ENCODE assay signal across 8 cellular contexts in the genomic region with DNA sequence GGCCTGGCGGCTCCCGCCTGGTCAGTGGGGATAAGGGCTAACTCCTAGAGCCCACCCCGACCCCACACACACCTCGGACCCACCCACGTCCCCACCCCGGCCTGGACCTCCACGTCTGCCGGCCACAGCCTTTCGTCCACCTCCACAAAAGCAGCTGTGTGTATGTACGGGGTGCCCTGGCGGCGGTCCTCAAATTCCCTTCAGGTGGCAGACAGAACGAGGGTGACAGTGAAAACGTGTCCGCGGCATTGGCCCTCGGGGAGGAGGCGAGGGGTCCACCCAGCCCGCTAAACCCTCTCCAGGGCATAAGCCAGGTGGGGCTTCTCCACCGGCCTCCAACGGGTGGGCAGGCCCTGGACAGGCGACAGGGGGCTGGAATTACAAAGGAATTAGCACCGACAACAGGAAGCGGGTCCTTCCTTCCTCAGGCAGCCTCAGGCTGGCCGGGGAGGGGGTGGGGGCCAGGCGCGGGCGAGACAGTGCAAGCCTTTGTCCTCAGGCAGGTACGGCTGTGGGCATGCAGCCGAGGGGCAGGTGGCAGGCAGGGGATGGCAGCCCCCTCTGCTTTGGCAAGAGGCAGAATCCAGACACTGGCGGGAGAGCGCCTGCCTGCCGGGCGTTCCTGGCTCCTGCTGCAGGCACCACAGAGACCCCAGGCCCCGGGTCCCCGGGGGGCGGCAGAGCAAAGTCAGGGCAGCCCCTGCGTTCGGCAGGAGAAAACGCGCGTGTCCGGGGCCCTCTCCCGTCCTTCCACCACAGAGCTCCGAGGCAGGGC. TPM values are rescaled to one million over a fixed set of nuclear protein-coding genes. Genes with fewer than 3 reads are reported as not detected.
A peak's percentile ranks its signal among the peaks of the same experiment; 100 is the strongest.
DNase-seq lines count a peak whose midpoint lies in the region; ATAC-seq, FAIRE-seq and TF ChIP-seq lines count a peak whose summit lies in the region.

No MANE protein-coding gene starts in this region.

- H3K36me3 ChIP-seq in SK-N-SH (replicated peaks in 1 of 2; ENCODE audit: control insufficient read depth in 1 of 2, insufficient read depth in 2 of 2, low read length in 1 of 2), result no peaks in the 10 kb centered on the region
- H3K36me3 ChIP-seq in SJCRH30, result no peaks in the 10 kb centered on the region
- no peaks in the 10 kb centered on the region for H3K36me3 ChIP-seq in HepG2 (replicated peaks in 1 of 2; ENCODE audit: control insufficient read depth in 1 of 2, insufficient read depth in 2 of 2, low read length in 2 of 2)
- no peaks in the 10 kb centered on the region for H3K36me3 ChIP-seq in tibial nerve
- H3K36me3 ChIP-seq in smooth muscle cell (ENCODE audit: low read depth), result no peaks in the 10 kb centered on the region

- no peaks in the 10 kb centered on the region for H4K20me1 ChIP-seq in SK-N-SH (ENCODE audit: insufficient read depth)
- H4K20me1 ChIP-seq in HepG2 (ENCODE audit: insufficient read depth, low read length), result no peaks in the 10 kb centered on the region
- no peaks in the 10 kb centered on the region for H4K20me1 ChIP-seq in smooth muscle cell (ENCODE audit: low read depth)

- 74% methylated on average over 6 of the region's 45 CpGs for WGBS in SK-N-SH (ENCODE audit: low lambda C conversion rate)
- WGBS in HepG2 (ENCODE audit: low lambda C conversion rate), result 72% methylated on average over 19 of the region's 45 CpGs
- 46 to 60% methylated on average over 24 to 43 of the region's 45 CpGs for WGBS in tibial nerve, 2 donors
- 60% methylated on average over 41 of the region's 45 CpGs for WGBS in smooth muscle cell (ENCODE audit: low lambda C conversion rate)

- H3K79me2 ChIP-seq in SK-N-SH (ENCODE audit: insufficient read depth), result no peaks in the 10 kb centered on the region
- H3K79me2 ChIP-seq in HepG2 (ENCODE audit: insufficient read depth, low read length), result no peaks in the 10 kb centered on the region
- no peaks in the 10 kb centered on the region for H3K79me2 ChIP-seq in smooth muscle cell (ENCODE audit: low read depth)

- no peak overlapping the region; a peak in 1 of 4 replicates for H3K4me3 ChIP-seq in SK-N-SH (ENCODE audit: low read depth in 2 of 2, low read length in 1 of 2)
- H3K4me3 ChIP-seq in SJCRH30, result peak overlapping the region; percentile 33
- H3K4me3 ChIP-seq in HepG2 (replicated peaks in 1 of 3; ENCODE audit: insufficient read depth in 1 of 3, low read depth in 2 of 3, low read length in 3 of 3), result no peak overlapping the region
- no peak overlapping the region for H3K4me3 ChIP-seq in tibial nerve
- no peak overlapping the region for H3K4me3 ChIP-seq in smooth muscle cell

- H3K9me2 ChIP-seq in SK-N-SH, result no peaks in the 10 kb centered on the region

- no peak for TF ChIP-seq CTCF in SK-N-SH (IDR thresholded peaks at IDR 0.05)
- no peak for TF ChIP-seq CTCF in HepG2 (CRISPR knock-in tag; IDR thresholded peaks at IDR 0.05)
- no peak for TF ChIP-seq CTCF in tibial nerve (IDR thresholded peaks at IDR 0.05)
- TF ChIP-seq CTCF in smooth muscle cell (IDR thresholded peaks at IDR 0.05; ENCODE audit: borderline replicate concordance, insufficient read depth, poor library complexity, severe bottlenecking), result no peak

- H3K27me3 ChIP-seq in SK-N-SH (ENCODE audit: insufficient read depth), result no peaks in the 10 kb centered on the region
- H3K27me3 ChIP-seq in SJCRH30, result no peaks in the 10 kb centered on the region
- peaks cover 6 to 8% of the 10 kb centered on the region in 2 experiments; a peak in 3 of 5 replicates for H3K27me3 ChIP-seq in HepG2 (ENCODE audit: control insufficient read depth in 1 of 2, insufficient read depth in 2 of 2, low read length in 2 of 2)
- no peaks in the 10 kb centered on the region for H3K27me3 ChIP-seq in tibial nerve
- H3K27me3 ChIP-seq in smooth muscle cell (ENCODE audit: low read depth), result no peaks in the 10 kb centered on the region

- H3K4me2 ChIP-seq in SK-N-SH (no peak overlapping the region), HepG2 (ENCODE audit: low read depth, low read length) (no peak overlapping the region), smooth muscle cell (no peak overlapping the region)

- POLR2A ChIA-PET in SK-N-SH (lab: Yijun Ruan, JAX), result interaction anchor here (0.6 to 1.0 kb wide), 4 partner anchors 53 to 70 kb away, joined by 3 to 6 read pairs (median 3); no protein-coding TSS in a partner anchor
- POLR2A ChIA-PET in HepG2 (lab: Yijun Ruan, JAX), result interaction anchor here (0.9 to 2.3 kb wide), 6 partner anchors 13 to 142 kb away, joined by 3 to 27 read pairs (median 4); a partner anchor contains a TSS

- in situ Hi-C loops in HepG2 (cut with HindIII; ENCODE audit: extremely low pct_ligation_motif_present, low pct_unique_long_range_greater_than_20kb), result loop anchor here (5.0 kb wide), 1 partner anchor 52 kb away; a partner anchor contains a TSS

- H3K4me1 ChIP-seq in SK-N-SH (ENCODE audit: control insufficient read depth in 1 of 2, insufficient read depth in 2 of 2, low read depth in 1 of 2, low read length in 1 of 2) (peaks cover 9 to 10% of the 10 kb centered on the region in 2 experiments; a peak in 1 of 4 replicates), SJCRH30 (no peaks in the 10 kb centered on the region), HepG2 (ENCODE audit: insufficient read depth, low read length) (peaks cover 52% of the 10 kb centered on the region), tibial nerve (peaks cover 0 to 58% (median 29%) of the 10 kb centered on the region in 4 donors), smooth muscle cell (ENCODE audit: low read depth) (no peaks in the 10 kb centered on the region)

- H3K9me3 ChIP-seq in SK-N-SH (no peaks in the 10 kb centered on the region), SJCRH30 (replicated peaks) (no peaks in the 10 kb centered on the region), HepG2 (ENCODE audit: low read length) (no peaks in the 10 kb centered on the region), tibial nerve (no peaks in the 10 kb centered on the region), smooth muscle cell (replicated peaks; ENCODE audit: low read depth) (no peaks in the 10 kb centered on the region)

- ATAC-seq in SK-N-SH treated with all-trans-retinoic acid at 6 μM for 48 hours (no peak), HepG2 (no peak)

- H2AFZ ChIP-seq in SK-N-SH (ENCODE audit: low read depth) (no peak overlapping the region), HepG2 (ENCODE audit: low read length) (no peak overlapping the region), smooth muscle cell (ENCODE audit: low read depth) (no peak overlapping the region)

- intact Hi-C loops in HepG2 (cut with micrococcal nuclease; ENCODE audit: unreplicated experiment), result loop anchor here (1.0 kb wide), 1 partner anchor 53 kb away; a partner anchor contains a TSS

- TF ChIP-seq POLR2A in HepG2 (IDR thresholded peaks at IDR 0.05; ENCODE audit: insufficient read depth in 1 of 2, low read depth in 2 of 2, low read length in 2 of 2), result no peak
- no peak for TF ChIP-seq POLR2A in tibial nerve (IDR thresholded peaks at IDR 0.05)

- TF ChIP-seq RAD21 in SK-N-SH (IDR thresholded peaks at IDR 0.05; ENCODE audit: low read length), result no peak
- no peak for TF ChIP-seq RAD21 in HepG2 (CRISPR knock-in tag; IDR thresholded peaks at IDR 0.05)

- peaks cover 12% of the 10 kb centered on the region for H3F3A ChIP-seq in SK-N-SH (replicated peaks; ENCODE audit: insufficient read depth)
- peaks cover 5% of the 10 kb centered on the region for H3F3A ChIP-seq in smooth muscle cell (ENCODE audit: low read depth)

- TF ChIP-seq EP300 in SK-N-SH (IDR thresholded peaks at IDR 0.05; ENCODE audit: borderline replicate concordance in 1 of 2, low read depth in 1 of 2, low read length in 1 of 2) (no peak), HepG2 (IDR thresholded peaks at IDR 0.05; ENCODE audit: low read depth in 2 of 2, low read length in 2 of 2) (no peak), HepG2 (CRISPR knock-in tag; IDR thresholded peaks at IDR 0.05; ENCODE audit: borderline replicate concordance) (no peak), tibial nerve (IDR thresholded peaks at IDR 0.05) (no peak)

- no peak for FAIRE-seq in HepG2 (lab: Jason Lieb, UNC)

- H3K9ac ChIP-seq in SK-N-SH (no peak overlapping the region), HepG2 (ENCODE audit: insufficient read depth, low read depth, low read length) (no peak overlapping the region), smooth muscle cell (ENCODE audit: low read depth) (no peak overlapping the region)

- H3K27ac ChIP-seq in SK-N-SH (ENCODE audit: low read depth in 2 of 2, low read length in 1 of 2), result no peak overlapping the region
- no peak overlapping the region for H3K27ac ChIP-seq in SJCRH30
- H3K27ac ChIP-seq in HepG2 (ENCODE audit: extremely low read length, insufficient read depth, low read length), result no peak overlapping the region
- H3K27ac ChIP-seq in tibial nerve, result peak overlapping the region; percentile 63 to 91 (median 77)
- no peak overlapping the region for H3K27ac ChIP-seq in smooth muscle cell (ENCODE audit: low read depth)

- CTCF ChIA-PET in SK-N-SH (lab: Yijun Ruan, JAX), result interaction anchor here (0.6 to 5.6 kb wide), 40 partner anchors 8 to 317 kb away, joined by 3 to 65 read pairs (median 4); a partner anchor contains a TSS
- CTCF ChIA-PET in HepG2 (lab: Yijun Ruan, JAX; ENCODE audit: low intra/inter-chr PET ratio, low total read pairs), result interaction anchor here (1.1 to 3.3 kb wide), 3 partner anchors 18 to 73 kb away, joined by 5 to 55 read pairs (median 25); a partner anchor contains a TSS

- DNase-seq in SK-N-SH, result peak; percentile 53
- no peak for DNase-seq in SJCRH30
- DNase-seq in HepG2 (ENCODE audit: low spot score), result no peak
- no peak for DNase-seq in tibial nerve (ENCODE audit: low spot score in 2 of 2)
- DNase-seq in epidermal melanocyte (ENCODE audit: insufficient read length, low spot score), result no peak
- no peak for DNase-seq in NCI-H774 (lab: John Stamatoyannopoulos, UW)
- no peak for DNase-seq in smooth muscle cell (lab: John Stamatoyannopoulos, UW; ENCODE audit: unreplicated experiment)

- no TSS peak for BruUV-seq in HepG2 (replicated peaks; lab: Mats Ljungman, UMichigan)

RNA-seq across cellular contexts. Expression of a gene that starts 12.3 kb away (rescaled TPM):
- polyA plus RNA-seq in SK-N-SH (2012; rRNA removed), result 49.1 and 50.4 TPM in 2 replicates
- 61.3 and 63.1 TPM in 2 replicates for polyA plus RNA-seq in SK-N-SH (2012; cell fraction: cytosol; rRNA removed)
- 43.3 and 69.1 TPM in 2 replicates for polyA plus RNA-seq in SK-N-SH (2012; cell fraction: nucleus; rRNA removed)
- total RNA-seq in SJCRH30 (2014; rRNA removed; shearing (Covaris generic)), result 17.2 and 21.5 TPM in 2 replicates
- 14.3 and 15.5 TPM in 2 replicates for total RNA-seq in HepG2 (2016; rRNA removed; fragmentation: Illumina TruSeq; extraction: Trizol)
- total RNA-seq in HepG2 (2016; cell fraction: cytosol; rRNA removed; fragmentation: Illumina TruSeq; extraction: Trizol; ENCODE audit: low read depth), result 12.3 and 14.3 TPM in 2 replicates
- total RNA-seq in HepG2 (2016; cell fraction: insoluble cytoplasmic fraction; rRNA removed; fragmentation: Illumina TruSeq; extraction: Trizol), result 14.3 and 15.2 TPM in 2 replicates
- total RNA-seq in HepG2 (2016; cell fraction: membrane; rRNA removed; fragmentation: Illumina TruSeq; extraction: Trizol), result 10.2 and 12.2 TPM in 2 replicates
- total RNA-seq in HepG2 (2016; cell fraction: nucleus; rRNA removed; fragmentation: Illumina TruSeq; extraction: Trizol), result 7.5 and 8.0 TPM in 2 replicates
- 20.7 and 23.7 TPM in 2 replicates for polyA plus RNA-seq in HepG2 (2011; rRNA removed)
- polyA plus RNA-seq in HepG2 (2011; cell fraction: cytosol; rRNA removed), result 15.2 and 22.5 TPM in 2 replicates
- 21.9 and 25.0 TPM in 2 replicates for polyA plus RNA-seq in HepG2 (2011; cell fraction: nucleus; rRNA removed)
- polyA plus RNA-seq in HepG2 (2012), result 23.5 and 27.9 TPM in 2 replicates
- polyA plus RNA-seq in HepG2 (2016; cell fraction: cytosol; fragmentation: Illumina TruSeq; extraction: Trizol; ENCODE audit: low read depth), result 13.6 and 17.3 TPM in 2 replicates
- 33.8 and 40.9 TPM in 2 replicates for polyA plus RNA-seq in HepG2 (2016; cell fraction: insoluble cytoplasmic fraction; fragmentation: Illumina TruSeq; extraction: Trizol; ENCODE audit: low read depth)
- 21.2 and 22.5 TPM in 2 replicates for polyA plus RNA-seq in HepG2 (2016; cell fraction: membrane; fragmentation: Illumina TruSeq; extraction: Trizol; ENCODE audit: low read depth)
- polyA plus RNA-seq in HepG2 (2016; cell fraction: nucleus; fragmentation: Illumina TruSeq; extraction: Trizol; ENCODE audit: insufficient read depth, low read depth), result 37.8 and 46.2 TPM in 2 replicates
- 11.3 and 29.3 TPM in 2 replicates for polyA minus RNA-seq in HepG2 (2011; rRNA and poly(A)+ RNA removed; ENCODE audit: low replicate concordance)
- polyA minus RNA-seq in HepG2 (2011; cell fraction: cytosol; rRNA and poly(A)+ RNA removed), result 7.8 and 9.6 TPM in 2 replicates
- 6.8 and 7.5 TPM in 2 replicates for polyA minus RNA-seq in HepG2 (2011; cell fraction: nucleus; rRNA and poly(A)+ RNA removed)
- total RNA-seq in tibial nerve, result 10 to 100 TPM; 31.0 to 41.5 (median 39.3) TPM
- 14.4 and 26.9 TPM in 2 replicates for total RNA-seq in smooth muscle cell
- 42.7 and 47.2 TPM in 2 replicates for polyA plus RNA-seq in smooth muscle cell

RNA-seq across cellular contexts. Expression of a gene that starts 53.8 kb away (rescaled TPM):
- 9.8 and 11.0 TPM in 2 replicates for polyA plus RNA-seq in SK-N-SH (2012; rRNA removed)
- 4.7 and 8.6 TPM in 2 replicates for polyA plus RNA-seq in SK-N-SH (2012; cell fraction: cytosol; rRNA removed)
- 11.1 and 14.5 TPM in 2 replicates for polyA plus RNA-seq in SK-N-SH (2012; cell fraction: nucleus; rRNA removed)
- 0.63 and 0.66 TPM in 2 replicates for total RNA-seq in SJCRH30 (2014; rRNA removed; shearing (Covaris generic))
- total RNA-seq in HepG2 (2016; rRNA removed; fragmentation: Illumina TruSeq; extraction: Trizol), result 3.3 and 7.3 TPM in 2 replicates
- total RNA-seq in HepG2 (2016; cell fraction: cytosol; rRNA removed; fragmentation: Illumina TruSeq; extraction: Trizol; ENCODE audit: low read depth), result 0.97 and 1.3 TPM in 2 replicates
- 2.0 and 8.1 TPM in 2 replicates for total RNA-seq in HepG2 (2016; cell fraction: insoluble cytoplasmic fraction; rRNA removed; fragmentation: Illumina TruSeq; extraction: Trizol)
- 4.2 and 4.8 TPM in 2 replicates for total RNA-seq in HepG2 (2016; cell fraction: membrane; rRNA removed; fragmentation: Illumina TruSeq; extraction: Trizol)
- total RNA-seq in HepG2 (2016; cell fraction: nucleus; rRNA removed; fragmentation: Illumina TruSeq; extraction: Trizol), result 6.5 and 9.2 TPM in 2 replicates
- 20.0 and 26.7 TPM in 2 replicates for polyA plus RNA-seq in HepG2 (2011; rRNA removed)
- polyA plus RNA-seq in HepG2 (2011; cell fraction: cytosol; rRNA removed), result 24.6 and 32.6 TPM in 2 replicates
- 23.0 and 27.0 TPM in 2 replicates for polyA plus RNA-seq in HepG2 (2011; cell fraction: nucleus; rRNA removed)
- 23.6 and 32.7 TPM in 2 replicates for polyA plus RNA-seq in HepG2 (2012)
- polyA plus RNA-seq in HepG2 (2016; cell fraction: cytosol; fragmentation: Illumina TruSeq; extraction: Trizol; ENCODE audit: low read depth), result 1.1 and 1.6 TPM in 2 replicates
- polyA plus RNA-seq in HepG2 (2016; cell fraction: insoluble cytoplasmic fraction; fragmentation: Illumina TruSeq; extraction: Trizol; ENCODE audit: low read depth), result 3.0 and 4.3 TPM in 2 replicates
- polyA plus RNA-seq in HepG2 (2016; cell fraction: membrane; fragmentation: Illumina TruSeq; extraction: Trizol; ENCODE audit: low read depth), result 2.7 and 2.9 TPM in 2 replicates
- 12.1 and 13.4 TPM in 2 replicates for polyA plus RNA-seq in HepG2 (2016; cell fraction: nucleus; fragmentation: Illumina TruSeq; extraction: Trizol; ENCODE audit: insufficient read depth, low read depth)
- polyA minus RNA-seq in HepG2 (2011; rRNA and poly(A)+ RNA removed; ENCODE audit: low replicate concordance), result 35.9 and 121 TPM in 2 replicates
- polyA minus RNA-seq in HepG2 (2011; cell fraction: cytosol; rRNA and poly(A)+ RNA removed), result 22.7 and 26.1 TPM in 2 replicates
- 18.9 and 19.1 TPM in 2 replicates for polyA minus RNA-seq in HepG2 (2011; cell fraction: nucleus; rRNA and poly(A)+ RNA removed)
- 10 to 100 TPM; 10.3 to 26.1 (median 14.1) TPM for total RNA-seq in tibial nerve
- total RNA-seq in smooth muscle cell, result 3.8 and 4.4 TPM in 2 replicates
- 5.3 and 7.1 TPM in 2 replicates for polyA plus RNA-seq in smooth muscle cell

RNA-seq across cellular contexts. Expression of a gene that starts 58.5 kb away (rescaled TPM):
- polyA plus RNA-seq in SK-N-SH (2012; rRNA removed) (26.2 and 28.6 TPM in 2 replicates), HepG2 (2011; rRNA removed) (9.3 and 9.6 TPM in 2 replicates), smooth muscle cell (9.6 and 19.7 TPM in 2 replicates)
- 15.2 and 21.1 TPM in 2 replicates for polyA plus RNA-seq in SK-N-SH (2012; cell fraction: cytosol; rRNA removed)
- 55.3 and 72.1 TPM in 2 replicates for polyA plus RNA-seq in SK-N-SH (2012; cell fraction: nucleus; rRNA removed)
- total RNA-seq in SJCRH30 (2014; rRNA removed; shearing (Covaris generic)), result 9.7 and 9.9 TPM in 2 replicates
- total RNA-seq in HepG2 (2016; rRNA removed; fragmentation: Illumina TruSeq; extraction: Trizol) (4.3 and 4.8 TPM in 2 replicates), tibial nerve (100 to 1,000 TPM in 2 of 4 donors, 10 to 100 TPM in 2; 67.9 to 110 (median 95.2) TPM), smooth muscle cell (12.6 and 32.3 TPM in 2 replicates)
- 1.1 and 1.2 TPM in 2 replicates for total RNA-seq in HepG2 (2016; cell fraction: cytosol; rRNA removed; fragmentation: Illumina TruSeq; extraction: Trizol; ENCODE audit: low read depth)
- 3.0 and 4.9 TPM in 2 replicates for total RNA-seq in HepG2 (2016; cell fraction: insoluble cytoplasmic fraction; rRNA removed; fragmentation: Illumina TruSeq; extraction: Trizol)
- total RNA-seq in HepG2 (2016; cell fraction: membrane; rRNA removed; fragmentation: Illumina TruSeq; extraction: Trizol), result 3.8 TPM in 2 replicates
- total RNA-seq in HepG2 (2016; cell fraction: nucleus; rRNA removed; fragmentation: Illumina TruSeq; extraction: Trizol), result 2.6 and 3.9 TPM in 2 replicates
- polyA plus RNA-seq in HepG2 (2011; cell fraction: cytosol; rRNA removed), result 7.3 and 11.5 TPM in 2 replicates
- 14.7 and 18.6 TPM in 2 replicates for polyA plus RNA-seq in HepG2 (2011; cell fraction: nucleus; rRNA removed)
- polyA plus RNA-seq in HepG2 (2012), result 4.4 and 6.6 TPM in 2 replicates
- 1.7 and 3.1 TPM in 2 replicates for polyA plus RNA-seq in HepG2 (2016; cell fraction: cytosol; fragmentation: Illumina TruSeq; extraction: Trizol; ENCODE audit: low read depth)
- 3.3 and 4.8 TPM in 2 replicates for polyA plus RNA-seq in HepG2 (2016; cell fraction: insoluble cytoplasmic fraction; fragmentation: Illumina TruSeq; extraction: Trizol; ENCODE audit: low read depth)
- polyA plus RNA-seq in HepG2 (2016; cell fraction: membrane; fragmentation: Illumina TruSeq; extraction: Trizol; ENCODE audit: low read depth), result 3.5 and 4.2 TPM in 2 replicates
- 8.4 and 9.9 TPM in 2 replicates for polyA plus RNA-seq in HepG2 (2016; cell fraction: nucleus; fragmentation: Illumina TruSeq; extraction: Trizol; ENCODE audit: insufficient read depth, low read depth)
- polyA minus RNA-seq in HepG2 (2011; rRNA and poly(A)+ RNA removed; ENCODE audit: low replicate concordance), result 26.2 and 71.2 TPM in 2 replicates
- 6.0 and 7.6 TPM in 2 replicates for polyA minus RNA-seq in HepG2 (2011; cell fraction: cytosol; rRNA and poly(A)+ RNA removed)
- 11.9 and 12.7 TPM in 2 replicates for polyA minus RNA-seq in HepG2 (2011; cell fraction: nucleus; rRNA and poly(A)+ RNA removed)

Comparison
In these comparisons a context has a peak if more than half of its experiments do, and no peak if none do; other contexts are left out.
1. H3K27ac ChIP-seq: peak in tibial nerve (4 of 4); none in SK-N-SH (0 of 2), SJCRH30 (single experiment), HepG2 (single experiment) and smooth muscle cell (single experiment).